ENCODE assay signal across 2 cellular contexts in genomic region chr16:56348168-56349085, GRCh38.
TF ChIP-seq lines count a peak whose summit lies in the region.

No MANE protein-coding gene starts in this region.

TF ChIP-seq in SK-N-SH treated with all-trans-retinoic acid at 6 μM for 48 hours, 23 proteins besides CTCF, POLR2A, EP300 and RAD21 (continued from another document):
- TF ChIP-seq CSRNP3 (CRISPR knock-in tag; IDR thresholded peaks at IDR 0.05) (no peak), ARNTL (CRISPR knock-in tag; IDR thresholded peaks at IDR 0.05; ENCODE audit: borderline replicate concordance, low read depth) (no peak), ISL1 (CRISPR knock-in tag; IDR thresholded peaks at IDR 0.05) (no peak), SNAI2 (CRISPR knock-in tag; IDR thresholded peaks at IDR 0.05) (no peak), ZNF565 (CRISPR knock-in tag; conservative IDR thresholded peaks at IDR 0.05; ENCODE audit: low read depth) (no peak), OSR1 (CRISPR knock-in tag; IDR thresholded peaks at IDR 0.05) (no peak), PATZ1 (CRISPR knock-in tag; IDR thresholded peaks at IDR 0.05; ENCODE audit: borderline replicate concordance) (no peak), POU6F1 (CRISPR knock-in tag; IDR thresholded peaks at IDR 0.05; ENCODE audit: borderline replicate concordance, low read depth) (no peak), ZC3H10 (CRISPR knock-in tag; IDR thresholded peaks at IDR 0.05) (no peak), ZNF8 (CRISPR knock-in tag; IDR thresholded peaks at IDR 0.05) (no peak), TSHZ2 (CRISPR knock-in tag; IDR thresholded peaks at IDR 0.05) (no peak)

TF ChIP-seq in SK-N-SH, 30 proteins besides CTCF, POLR2A, EP300 and RAD21 (continued from another document):
- TF ChIP-seq YY1 (IDR thresholded peaks at IDR 0.05; ENCODE audit: low read depth): no peak
- TF ChIP-seq SIN3A (IDR thresholded peaks at IDR 0.05; ENCODE audit: borderline replicate concordance, low read depth, low read length): no peak
- no peak for TF ChIP-seq TEAD4 (IDR thresholded peaks at IDR 0.05; ENCODE audit: borderline replicate concordance, insufficient read depth)
